In the genomic region with DNA sequence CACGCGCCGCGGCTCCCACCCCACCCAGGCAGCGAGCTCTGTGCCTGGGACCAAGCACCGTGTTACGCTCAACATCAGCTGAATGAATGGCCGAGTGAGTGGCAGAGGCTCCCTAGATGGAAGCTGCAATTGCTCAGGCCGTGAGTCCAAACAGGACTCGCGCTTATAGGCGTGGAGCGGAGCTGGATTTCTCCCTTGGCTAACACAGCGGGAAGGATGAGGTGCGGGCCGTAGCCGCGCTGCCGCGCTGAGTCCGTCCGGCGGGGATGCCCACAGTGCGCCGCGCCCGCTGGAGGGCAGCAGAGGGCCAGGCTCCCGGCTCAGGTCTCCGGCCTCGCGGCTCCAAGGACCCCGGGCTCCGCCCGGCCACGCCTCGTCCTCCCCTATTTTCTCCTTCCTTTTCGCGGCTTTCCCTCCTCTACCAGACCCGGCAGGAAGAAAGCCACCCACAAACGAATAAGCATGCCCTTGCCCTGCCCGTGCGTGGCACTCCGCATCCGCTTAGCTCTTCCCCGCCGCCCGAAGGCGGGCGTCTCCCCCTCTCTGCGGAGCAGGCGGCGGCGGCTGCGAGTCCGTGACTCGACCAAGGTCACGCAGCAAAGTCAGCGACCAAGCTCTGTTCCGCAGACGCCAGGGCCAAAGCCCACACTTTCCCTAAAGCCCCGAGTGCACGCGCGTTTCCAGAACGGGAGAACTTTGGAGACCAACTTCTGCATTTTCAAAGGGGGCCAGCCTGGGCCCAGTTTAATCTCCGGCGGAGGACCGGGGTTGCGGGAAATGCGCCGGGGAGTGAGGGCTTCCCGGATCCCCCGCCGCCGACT, we compare ENCODE assay signal across 8 cellular contexts. TPM values are rescaled to one million over a fixed set of nuclear protein-coding genes. Genes with fewer than 3 reads are reported as not detected.
DNase-seq lines count a peak whose midpoint lies in the region; ATAC-seq, FAIRE-seq and TF ChIP-seq lines count a peak whose summit lies in the region.

No MANE protein-coding gene starts in this region.

- peaks cover 4% of the 10 kb centered on the region for H3K27me3 ChIP-seq in bronchial epithelial cell (ENCODE audit: control insufficient read depth, insufficient read depth, low read length)
- peaks cover 48% of the 10 kb centered on the region for H3K27me3 ChIP-seq in smooth muscle cell (ENCODE audit: low read depth)

- no peak overlapping the region for H3K9ac ChIP-seq in smooth muscle cell (ENCODE audit: low read depth)

- no peaks in the 10 kb centered on the region for H3K36me3 ChIP-seq in bronchial epithelial cell (ENCODE audit: control insufficient read depth, insufficient read depth, low read length)
- no peaks in the 10 kb centered on the region for H3K36me3 ChIP-seq in smooth muscle cell (ENCODE audit: low read depth)

- H3K4me3 ChIP-seq in GM12864 (ENCODE audit: low read depth, low read length) (peak overlapping the region; percentile 42), bronchial epithelial cell (ENCODE audit: low read depth, low read length) (peak overlapping the region; percentile 37), smooth muscle cell (peak overlapping the region; percentile 66)

- ATAC-seq in HG02759 (IDR thresholded peaks at IDR 0.05; ENCODE audit: unreplicated experiment), result peak; percentile 80
- no peak for ATAC-seq in HG03439 (IDR thresholded peaks at IDR 0.05; ENCODE audit: unreplicated experiment)

- WGBS in smooth muscle cell (ENCODE audit: low lambda C conversion rate), result 6% methylated on average over 71 of the region's 75 CpGs

- H3K79me2 ChIP-seq in smooth muscle cell (ENCODE audit: low read depth), result no peaks in the 10 kb centered on the region

- no peak for FAIRE-seq in bronchial epithelial cell (lab: Jason Lieb, UNC)

- H3K4me2 ChIP-seq in smooth muscle cell, result peak overlapping the region; percentile 90

- H2AFZ ChIP-seq in smooth muscle cell (ENCODE audit: low read depth), result peak overlapping the region; percentile 89

- no peaks in the 10 kb centered on the region for H3F3A ChIP-seq in smooth muscle cell (ENCODE audit: low read depth)

- H3K27ac ChIP-seq in VCaP (peak overlapping the region; percentile 65; the same call in 1 of the 2 replicates), smooth muscle cell (ENCODE audit: low read depth) (no peak overlapping the region)

- no peaks in the 10 kb centered on the region for H4K20me1 ChIP-seq in smooth muscle cell (ENCODE audit: low read depth)

- H3K4me1 ChIP-seq in smooth muscle cell (ENCODE audit: low read depth), result no peaks in the 10 kb centered on the region

- TF ChIP-seq CTCF in GM12864 (IDR thresholded peaks at IDR 0.05; ENCODE audit: low read depth, low read length, missing control alignments) (peak; percentile 89), VCaP (conservative IDR thresholded peaks at IDR 0.05) (peak; percentile 96), bronchial epithelial cell (IDR thresholded peaks at IDR 0.05; ENCODE audit: insufficient read depth, low read length, severe bottlenecking) (peak; percentile 98), smooth muscle cell (IDR thresholded peaks at IDR 0.05; ENCODE audit: borderline replicate concordance, insufficient read depth, poor library complexity, severe bottlenecking) (peak; percentile 80)

- DNase-seq in GM12864 (ENCODE audit: low read depth), result no peak
- DNase-seq in NCI-H1930 (lab: John Stamatoyannopoulos, UW), result peak; percentile 71 to 72
- DNase-seq in bronchial epithelial cell (ENCODE audit: low read depth), result peak; percentile 57
- peak; percentile 90 for DNase-seq in islet precursor cell
- DNase-seq in smooth muscle cell (lab: John Stamatoyannopoulos, UW; ENCODE audit: unreplicated experiment), result peak; percentile 54

- H3K9me3 ChIP-seq in smooth muscle cell (replicated peaks; ENCODE audit: low read depth), result no peaks in the 10 kb centered on the region

RNA-seq across cellular contexts. Expression of a gene that starts 48.5 kb away (rescaled TPM):
- under 0.01 and 0.51 TPM in 2 replicates for total RNA-seq in bronchial epithelial cell
- total RNA-seq in smooth muscle cell, result 1.1 and 2.0 TPM in 2 replicates
- polyA plus RNA-seq in smooth muscle cell, result 7.6 TPM in 2 replicates

RNA-seq across cellular contexts. Expression of a gene that starts 56.9 kb away (rescaled TPM):
- 33.7 and 34.9 TPM in 2 replicates for total RNA-seq in bronchial epithelial cell
- 28.0 and 32.2 TPM in 2 replicates for total RNA-seq in smooth muscle cell
- 40.3 and 44.6 TPM in 2 replicates for polyA plus RNA-seq in smooth muscle cell
